In genomic region chr18:56945171-56945863, GRCh38 we compare ENCODE assay signal across 16 cellular contexts.
DNase-seq lines count a peak whose midpoint lies in the region; ATAC-seq and TF ChIP-seq lines count a peak whose summit lies in the region.
"Had no signal": no experiment of that assay in that cellular context is flagged by ENCODE, and none has a peak within 500 bp of the region (broad histone marks: within the 10 kb centered on the region; RNA-seq: fewer than 3 reads in every experiment).

No MANE protein-coding gene starts in this region.

- no peaks in the 10 kb centered on the region for H3K4me1 ChIP-seq in right cardiac atrium (ENCODE audit: control insufficient read depth, insufficient read depth, low read length)
- H3K4me1 ChIP-seq in prostate gland (replicated peaks), result no peaks in the 10 kb centered on the region
- H3K4me1 ChIP-seq: BE2C had no signal

- H3K27me3 ChIP-seq in right cardiac atrium (ENCODE audit: control insufficient read depth, insufficient read depth) (no peaks in the 10 kb centered on the region), prostate gland (replicated peaks; ENCODE audit: insufficient read depth) (no peaks in the 10 kb centered on the region)
- H3K27me3 ChIP-seq: BE2C had no signal

- intact Hi-C loops in right cardiac atrium (cut with DNase I) (no loop called here), prostate gland (cut with DNase I) (no loop called here)

- no peaks in the 10 kb centered on the region for H3K27me3 Mint-ChIP-seq in activated CD4-positive, alpha-beta T cell treated with anti-CD3 and anti-CD28 coated beads, Interleukin-2, amount 10 ng/mL, durations not matched to agents 7 days and 5 days
- H3K27me3 Mint-ChIP-seq: CD4-positive, alpha-beta memory T cell had no signal

- no peaks in the 10 kb centered on the region for H3K9me3 Mint-ChIP-seq in activated CD4-positive, alpha-beta T cell treated with anti-CD3 and anti-CD28 coated beads, Interleukin-2, amount 10 ng/mL, durations not matched to agents 7 days and 5 days

- peaks cover 4% of the 10 kb centered on the region for H3K36me3 Mint-ChIP-seq in activated CD4-positive, alpha-beta T cell treated with anti-CD3 and anti-CD28 coated beads, Interleukin-2, amount 10 ng/mL, durations not matched to agents 7 days and 5 days (ENCODE audit: low read depth)

- H3K4me3 Mint-ChIP-seq in activated CD4-positive, alpha-beta T cell treated with anti-CD3 and anti-CD28 coated beads, Interleukin-2, amount 10 ng/mL, durations not matched to agents 7 days and 5 days, result no peak overlapping the region
- H3K4me3 Mint-ChIP-seq: CD4-positive, alpha-beta memory T cell had no signal

- H3K4me3 ChIP-seq in fibroblast of pulmonary artery (replicated peaks; ENCODE audit: low read depth, low read length), result no peak overlapping the region
- no peak overlapping the region for H3K4me3 ChIP-seq in right cardiac atrium (ENCODE audit: low read length)
- H3K4me3 ChIP-seq in prostate gland, result no peak overlapping the region
- H3K4me3 ChIP-seq: PC-9 had no signal

- no peaks in the 10 kb centered on the region for H3K9me3 ChIP-seq in right cardiac atrium (ENCODE audit: control insufficient read depth, low read length)
- no peaks in the 10 kb centered on the region for H3K9me3 ChIP-seq in prostate gland
- H3K9me3 ChIP-seq: BE2C had no signal

- CTCF ChIA-PET in activated CD4-positive, alpha-beta T cell treated with anti-CD3 and anti-CD28 coated beads, Interleukin-2, amount 10 ng/mL, durations not matched to agents 7 days and 5 days (lab: Charles Lee), result no interaction called here

- 85% methylated on average over 4 of the region's 4 CpGs for WGBS in right cardiac atrium
- WGBS in prostate gland, result 91% methylated on average over 4 of the region's 4 CpGs

- H3K27ac ChIP-seq in right cardiac atrium (ENCODE audit: low read length), result peak overlapping the region; percentile 9
- no peak overlapping the region for H3K27ac ChIP-seq in prostate gland
- H3K27ac ChIP-seq: PC-9 had no signal

- POLR2A ChIA-PET in activated CD4-positive, alpha-beta T cell treated with anti-CD3 and anti-CD28 coated beads, Interleukin-2, amount 10 ng/mL, durations not matched to agents 7 days and 5 days (lab: Charles Lee), result no interaction called here

- ATAC-seq in right cardiac atrium, result peak; percentile 41 to 88
- no peak for ATAC-seq in activated CD4-positive, CD25-positive, alpha-beta regulatory T cell treated with anti-CD3 and anti-CD28 coated beads, Interleukin-2, amount 50 U/mL, for 24 hours

- no peak for TF ChIP-seq CTCF in fibroblast of pulmonary artery (IDR thresholded peaks at IDR 0.05; ENCODE audit: low read length, missing control alignments)
- TF ChIP-seq CTCF in prostate gland (IDR thresholded peaks at IDR 0.05), result no peak

- no peak overlapping the region for H3K27ac Mint-ChIP-seq in activated CD4-positive, alpha-beta T cell treated with anti-CD3 and anti-CD28 coated beads, Interleukin-2, amount 10 ng/mL, durations not matched to agents 7 days and 5 days

- H3K4me1 Mint-ChIP-seq in activated CD4-positive, alpha-beta T cell treated with anti-CD3 and anti-CD28 coated beads, Interleukin-2, amount 10 ng/mL, durations not matched to agents 7 days and 5 days, result no peaks in the 10 kb centered on the region

- peak; percentile 11 for DNase-seq in LHCN-M2 (ENCODE audit: low read depth)
- peak; percentile 5 for DNase-seq in fibroblast of pulmonary artery (ENCODE audit: low read depth)
- no peak for DNase-seq in right cardiac atrium
- DNase-seq in superior temporal gyrus (ENCODE audit: extremely low spot score), result peak; percentile 55
- no peak for DNase-seq in activated CD4-positive, alpha-beta T cell treated with anti-CD3 and anti-CD28 coated beads, Interleukin-2, amount 10 ng/mL, durations not matched to agents 7 days and 5 days
- no peak for DNase-seq in prostate gland (ENCODE audit: low spot score)
- DNase-seq: BE2C; CD4-positive, alpha-beta memory T cell; DMS79; MM.1S; NCI-H1105 treated with DMSO at 0.1 percent for 48 hours; NCI-H187 treated with DMSO at 0.1 percent for 48 hours; NCI-H446 treated with DMSO at 0.1 percent for 48 hours; NCI-H774; PC-9 had no signal

- no peaks in the 10 kb centered on the region for H3K36me3 ChIP-seq in prostate gland
- H3K36me3 ChIP-seq: BE2C had no signal

- no peak for TF ChIP-seq POLR2A in prostate gland (IDR thresholded peaks at IDR 0.05)

Comparison
In these comparisons a context has a peak if more than half of its experiments do, and no peak if none do; other contexts are left out.
1. DNase-seq: peak in LHCN-M2 (single experiment), fibroblast of pulmonary artery (single experiment) and superior temporal gyrus (single experiment); none in right cardiac atrium (0 of 3), activated CD4-positive, alpha-beta T cell treated with anti-CD3 and anti-CD28 coated beads, Interleukin-2, amount 10 ng/mL, durations not matched to agents 7 days and 5 days (single experiment) and prostate gland (single experiment).
2. ATAC-seq: peak in right cardiac atrium (2 of 2); none in activated CD4-positive, CD25-positive, alpha-beta regulatory T cell treated with anti-CD3 and anti-CD28 coated beads, Interleukin-2, amount 50 U/mL, for 24 hours (0 of 2).